ENCODE assay signal across 7 cellular contexts in the genomic region with DNA sequence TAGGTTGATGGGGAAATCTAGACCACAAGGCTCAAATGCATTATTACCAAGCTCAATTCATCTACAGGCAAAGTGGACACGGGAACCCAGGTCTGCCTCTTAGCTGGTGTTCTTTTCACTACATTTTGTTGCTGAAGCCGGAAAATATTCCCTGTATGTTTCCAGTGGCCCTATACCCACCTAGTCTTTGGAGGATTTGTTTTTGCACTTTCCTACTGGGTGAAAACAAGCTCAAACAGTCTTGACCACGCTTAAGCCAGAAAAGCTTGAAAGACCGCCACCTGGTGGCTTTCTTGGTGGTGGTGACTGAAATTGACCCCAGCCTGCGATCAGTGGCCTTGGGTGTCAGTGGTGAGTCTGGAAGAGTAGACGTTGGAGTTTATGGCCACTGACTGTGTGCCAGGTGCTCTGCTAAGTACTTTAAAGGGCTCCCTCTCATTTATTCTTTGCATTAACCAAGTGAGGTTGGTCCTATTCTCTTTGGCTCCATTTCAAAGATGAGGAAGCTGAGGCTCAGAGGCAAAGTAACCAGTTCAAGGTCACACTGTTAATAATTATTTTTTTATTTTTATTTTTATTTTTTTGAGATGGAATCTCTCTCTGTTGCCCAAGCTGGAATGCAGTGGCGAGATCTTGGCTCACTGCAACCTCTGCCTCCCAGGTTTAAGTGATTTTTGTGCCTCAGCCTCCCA. TPM values are rescaled to one million over a fixed set of nuclear protein-coding genes. Genes with fewer than 3 reads are reported as not detected.
DNase-seq lines count a peak whose midpoint lies in the region; ATAC-seq, FAIRE-seq and TF ChIP-seq lines count a peak whose summit lies in the region.

No MANE protein-coding gene starts in this region.

- peak; percentile 58 for TF ChIP-seq RAD21 in GM12878 (IDR thresholded peaks at IDR 0.05; ENCODE audit: insufficient read depth, low read depth, low read length)

- H2AFZ ChIP-seq in GM12878 (ENCODE audit: control insufficient read depth, low read depth, low read length): no peak overlapping the region

- no peak overlapping the region for H3K9ac ChIP-seq in GM12878 (ENCODE audit: control insufficient read depth, insufficient read depth, low read length)

- H3K9me3 ChIP-seq in GM12878 (replicated peaks; ENCODE audit: control insufficient read depth, insufficient read depth, low read length): no peaks in the 10 kb centered on the region

- H3K4me1 ChIP-seq in GM12878 (ENCODE audit: control insufficient read depth, insufficient read depth, low read length): no peaks in the 10 kb centered on the region

- RAD21 ChIA-PET in GM12878 (lab: Charles Lee; ENCODE audit: unreplicated experiment): interaction anchor here (0.7 to 3.6 kb wide), 7 partner anchors 13 to 364 kb away, joined by 3 to 44 read pairs (median 6); partner anchors contain the start of gene AVPI1

- TF ChIP-seq CTCF in GM12878 (IDR thresholded peaks at IDR 0.05 in 2 of 3, conservative IDR thresholded peaks at IDR 0.05 in 1 of 3; ENCODE audit: control insufficient read depth in 2 of 3, extremely low read depth in 1 of 3, insufficient read depth in 1 of 3, low read depth in 3 of 3, low read length in 3 of 3): peak; percentile 67 to 72 (median 68)

- H3K4me3 ChIP-seq in GM12878: no peak overlapping the region

- no peaks in the 10 kb centered on the region for H3K36me3 ChIP-seq in GM12878 (ENCODE audit: control insufficient read depth in 2 of 2, insufficient read depth in 2 of 2, low read length in 1 of 2)

- ATAC-seq in GM12878 (peak; percentile 91), HG02970 (IDR thresholded peaks at IDR 0.05; ENCODE audit: low FRiP score, unreplicated experiment) (no peak)

- no peaks in the 10 kb centered on the region for H4K20me1 ChIP-seq in GM12878 (ENCODE audit: control insufficient read depth, insufficient read depth)

- POLR2A ChIA-PET in GM12878 (lab: Charles Lee): no interaction called here

- no peak for TF ChIP-seq POLR2A in GM12878 (IDR thresholded peaks at IDR 0.05; ENCODE audit: low read depth, low read length)

- TF ChIP-seq EP300 in GM12878 (IDR thresholded peaks at IDR 0.05; ENCODE audit: borderline replicate concordance in 1 of 2, control insufficient read depth in 1 of 2, low read depth in 2 of 2, low read length in 2 of 2): no peak

- CTCF ChIA-PET in GM12878 (lab: Yijun Ruan, JAX): interaction anchor here (0.6 to 5.5 kb wide), 46 partner anchors 9 to 876 kb away, joined by 3 to 143 read pairs (median 3); partner anchors contain the start of gene AVPI1

- H3K79me2 ChIP-seq in GM12878 (ENCODE audit: control insufficient read depth, insufficient read depth, low read length): no peaks in the 10 kb centered on the region

- no peak overlapping the region for H3K27ac ChIP-seq in GM12878 (ENCODE audit: control insufficient read depth, insufficient read depth)

- WGBS in GM12878 (ENCODE audit: insufficient coverage, insufficient replicate concordance, low lambda C conversion rate, missing lambda C conversion rate): 17% methylated on average over 7 of the region's 7 CpGs

- in situ Hi-C loops in GM12878 (cut with MboI): loop anchor here (5.0 kb wide), 1 partner anchor 124 kb away; no protein-coding TSS in a partner anchor

- DNase-seq in HT-29 (ENCODE audit: low spot score) (peak; percentile 82), SHP77 (lab: John Stamatoyannopoulos, UW) (peak; percentile 64 to 74), GM12878 (ENCODE audit: low read depth, low spot score) (no peak), iPS-NIHi11 (ENCODE audit: low spot score) (peak; percentile 74)
- peak; percentile 55 to 57 for DNase-seq in stimulated activated CD4-positive, alpha-beta T cell treated with anti-CD3 and anti-CD28 coated beads, Interleukin-2, amount 100 ng/mL, for 24 hours

- intact Hi-C loops in GM12878 (cut with micrococcal nuclease; ENCODE audit: unreplicated experiment): loop anchor here (1.0 to 10.0 kb wide), 3 partner anchors 127 to 337 kb away; no protein-coding TSS in a partner anchor

- FAIRE-seq in G401.6 (lab: Jason Lieb, UNC): peak; percentile 67
- peak; percentile 89 for FAIRE-seq in GM12878 (lab: Jason Lieb, UNC)

- SMC1A ChIA-PET in GM12878 (lab: Charles Lee; ENCODE audit: uncharacterized antibody, unreplicated experiment): interaction anchor here (0.5 to 2.2 kb wide), 20 partner anchors 9 to 1546 kb away, joined by 3 to 25 read pairs (median 3); no protein-coding TSS in a partner anchor

- H3K27me3 ChIP-seq in GM12878 (replicated peaks in 1 of 2; ENCODE audit: control insufficient read depth in 2 of 2, insufficient read depth in 2 of 2, low read length in 1 of 2): peaks cover 5 to 14% of the 10 kb centered on the region in 2 experiments

- H3K4me2 ChIP-seq in GM12878 (ENCODE audit: control insufficient read depth, insufficient read depth): no peak overlapping the region

- no TSS peak for BruUV-seq in GM12878 (replicated peaks; lab: Mats Ljungman, UMichigan)

TF ChIP-seq in GM12878, 131 proteins besides CTCF, POLR2A, EP300 and RAD21 (continues in another document):
- no peak for TF ChIP-seq POLR2AphosphoS2 (IDR thresholded peaks at IDR 0.05; ENCODE audit: low read depth, low read length)
- no peak for TF ChIP-seq GATAD2B (conservative IDR thresholded peaks at IDR 0.05; ENCODE audit: low read depth)
- TF ChIP-seq NKRF (conservative IDR thresholded peaks at IDR 0.05): no peak
- no peak for TF ChIP-seq FOS (IDR thresholded peaks at IDR 0.05; ENCODE audit: borderline replicate concordance, extremely low read depth, insufficient read length)
- no peak for TF ChIP-seq ZBED1 (IDR thresholded peaks at IDR 0.05; ENCODE audit: borderline replicate concordance)
- TF ChIP-seq, protein P1, sequence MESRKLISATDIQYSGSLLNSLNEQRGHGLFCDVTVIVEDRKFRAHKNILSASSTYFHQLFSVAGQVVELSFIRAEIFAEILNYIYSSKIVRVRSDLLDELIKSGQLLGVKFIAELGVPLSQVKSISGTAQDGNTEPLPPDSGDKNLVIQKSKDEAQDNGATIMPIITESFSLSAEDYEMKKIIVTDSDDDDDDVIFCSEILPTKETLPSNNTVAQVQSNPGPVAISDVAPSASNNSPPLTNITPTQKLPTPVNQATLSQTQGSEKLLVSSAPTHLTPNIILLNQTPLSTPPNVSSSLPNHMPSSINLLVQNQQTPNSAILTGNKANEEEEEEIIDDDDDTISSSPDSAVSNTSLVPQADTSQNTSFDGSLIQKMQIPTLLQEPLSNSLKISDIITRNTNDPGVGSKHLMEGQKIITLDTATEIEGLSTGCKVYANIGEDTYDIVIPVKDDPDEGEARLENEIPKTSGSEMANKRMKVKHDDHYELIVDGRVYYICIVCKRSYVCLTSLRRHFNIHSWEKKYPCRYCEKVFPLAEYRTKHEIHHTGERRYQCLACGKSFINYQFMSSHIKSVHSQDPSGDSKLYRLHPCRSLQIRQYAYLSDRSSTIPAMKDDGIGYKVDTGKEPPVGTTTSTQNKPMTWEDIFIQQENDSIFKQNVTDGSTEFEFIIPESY (IDR thresholded peaks at IDR 0.05): no peak
- TF ChIP-seq ZSCAN29 (IDR thresholded peaks at IDR 0.05): no peak
- no peak for TF ChIP-seq CREM (IDR thresholded peaks at IDR 0.05; ENCODE audit: low read depth)
- TF ChIP-seq, protein P2, sequence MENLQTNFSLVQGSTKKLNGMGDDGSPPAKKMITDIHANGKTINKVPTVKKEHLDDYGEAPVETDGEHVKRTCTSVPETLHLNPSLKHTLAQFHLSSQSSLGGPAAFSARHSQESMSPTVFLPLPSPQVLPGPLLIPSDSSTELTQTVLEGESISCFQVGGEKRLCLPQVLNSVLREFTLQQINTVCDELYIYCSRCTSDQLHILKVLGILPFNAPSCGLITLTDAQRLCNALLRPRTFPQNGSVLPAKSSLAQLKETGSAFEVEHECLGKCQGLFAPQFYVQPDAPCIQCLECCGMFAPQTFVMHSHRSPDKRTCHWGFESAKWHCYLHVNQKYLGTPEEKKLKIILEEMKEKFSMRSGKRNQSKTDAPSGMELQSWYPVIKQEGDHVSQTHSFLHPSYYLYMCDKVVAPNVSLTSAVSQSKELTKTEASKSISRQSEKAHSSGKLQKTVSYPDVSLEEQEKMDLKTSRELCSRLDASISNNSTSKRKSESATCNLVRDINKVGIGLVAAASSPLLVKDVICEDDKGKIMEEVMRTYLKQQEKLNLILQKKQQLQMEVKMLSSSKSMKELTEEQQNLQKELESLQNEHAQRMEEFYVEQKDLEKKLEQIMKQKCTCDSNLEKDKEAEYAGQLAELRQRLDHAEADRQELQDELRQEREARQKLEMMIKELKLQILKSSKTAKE (IDR thresholded peaks at IDR 0.05; ENCODE audit: low read depth, poor library complexity, severe bottlenecking): no peak

RNA-seq across cellular contexts. Expression of gene CRTAC1, which starts 11.1 kb away (rescaled TPM):
- not detected in 2 replicates for total RNA-seq in HT-29 (2014; rRNA removed; shearing (Covaris generic))
- total RNA-seq in GM12878 (2013; cell fraction: nucleolus; rRNA removed): not detected in 2 replicates
- total RNA-seq in GM12878 (2014; rRNA removed): not detected in 2 replicates
- total RNA-seq in GM12878 (2014; rRNA removed; fragmentation: Illumina TruSeq; extraction: Trizol): not detected in 2 replicates
- total RNA-seq in GM12878 (2021): 0.10 TPM in 1 of 2 replicates, not detected in the other
- polyA plus RNA-seq in GM12878 (2011; ENCODE audit: low read depth): not detected
- polyA plus RNA-seq in GM12878 (2011; rRNA removed): not detected in 2 replicates
- polyA plus RNA-seq in GM12878 (2011; cell fraction: cytosol; rRNA removed): not detected in 2 replicates
- polyA plus RNA-seq in GM12878 (2011; cell fraction: nucleus; rRNA removed): not detected in 2 replicates
- polyA plus RNA-seq in GM12878 (2012): not detected in 2 replicates
- not detected in 2 replicates for polyA plus RNA-seq in GM12878 (2014; fragmentation: Illumina TruSeq; extraction: Trizol)
- not detected for polyA plus RNA-seq in GM12878 (2014; fragmentation: Nextera tagmentation; extraction: Ambion mirVana)
- polyA plus RNA-seq in GM12878 (2014; rRNA removed): not detected in 2 replicates
- polyA plus RNA-seq in GM12878 (2016; fragmentation: Nextera tagmentation; extraction: Ambion mirVana): not detected
- not detected in 2 replicates for polyA minus RNA-seq in GM12878 (2011; rRNA and poly(A)+ RNA removed)
- not detected in 2 replicates for polyA minus RNA-seq in GM12878 (2011; cell fraction: cytosol; rRNA and poly(A)+ RNA removed)
- not detected in 2 replicates for polyA minus RNA-seq in GM12878 (2011; cell fraction: nucleus; rRNA and poly(A)+ RNA removed)
